In genomic region chr6:127518212-127518709, GRCh38 we compare ENCODE assay signal across 10 cellular contexts. TPM values are rescaled to one million over a fixed set of nuclear protein-coding genes. Genes with fewer than 3 reads are reported as not detected.
DNase-seq lines count a peak whose midpoint lies in the region; ATAC-seq, FAIRE-seq and TF ChIP-seq lines count a peak whose summit lies in the region.
"Had no signal": no experiment of that assay in that cellular context is flagged by ENCODE, and none has a peak within 500 bp of the region (broad histone marks: within the 10 kb centered on the region; RNA-seq: fewer than 3 reads in every experiment).

No MANE protein-coding gene starts in this region.

- peaks cover 0 to 9% of the 10 kb centered on the region in 2 experiments; a peak in 2 of 4 replicates for H3K79me2 ChIP-seq in H1 (ENCODE audit: control insufficient read depth in 1 of 2, insufficient read depth in 2 of 2, low read length in 2 of 2)

- no peak overlapping the region for H4K91ac ChIP-seq in H1 (replicated peaks; ENCODE audit: insufficient read length, low read length)

- TF ChIP-seq POLR2A in H1 (IDR thresholded peaks at IDR 0.05; ENCODE audit: control extremely low read depth in 1 of 2, low read depth in 2 of 2, low read length in 2 of 2) = no peak

- 4% methylated on average over 10 of the region's 10 CpGs; no CpG with 5 or more reads in 1 of the 2 experiments for WGBS in H1 (ENCODE audit: extremely low coverage in 1 of 2, insufficient coverage in 1 of 2, insufficient read length in 1 of 2, insufficient replicate concordance in 2 of 2, low coverage in 1 of 2, low lambda C conversion rate in 2 of 2, missing lambda C conversion rate in 1 of 2), 2 experiments

- peaks cover 0 to 13% (median 11%) of the 10 kb centered on the region in 4 experiments; a peak in 5 of 7 replicates for H3K27me3 ChIP-seq in H1 (replicated peaks in 1 of 4; ENCODE audit: control insufficient read depth in 3 of 4, extremely low read depth in 1 of 4, insufficient read depth in 3 of 4, low read length in 3 of 4)

- H3K79me1 ChIP-seq in H1 (ENCODE audit: low read depth, low read length) = no peaks in the 10 kb centered on the region

- no peak overlapping the region for H2AK5ac ChIP-seq in H1 (ENCODE audit: low read depth, low read length)

- no peak overlapping the region for H2BK20ac ChIP-seq in H1 (ENCODE audit: low read length)

- H4K20me1 ChIP-seq in H1 (replicated peaks in 1 of 2; ENCODE audit: control insufficient read depth in 1 of 2, insufficient read depth in 2 of 2, low read length in 2 of 2) = peaks cover 5 to 15% of the 10 kb centered on the region in 2 experiments

- peak overlapping the region; percentile 31 to 75 (median 61) for H3K9ac ChIP-seq in H1 (replicated peaks in 1 of 4; ENCODE audit: extremely low read depth in 1 of 4, low read depth in 3 of 4, low read length in 3 of 4)

- no peak overlapping the region for H3K27ac ChIP-seq in H1 (ENCODE audit: low read depth, low read length)

- no peak overlapping the region for H4K8ac ChIP-seq in H1 (ENCODE audit: extremely low read depth, insufficient read depth, low read length)

- CTCF ChIA-PET in activated CD4-positive, alpha-beta T cell treated with anti-CD3 and anti-CD28 coated beads for 36 hours (lab: Charles Lee) = interaction anchor here (1.2 to 7.5 kb wide), 7 partner anchors 9 to 98 kb away, joined by 3 to 82 read pairs (median 6); no protein-coding TSS in a partner anchor
- CTCF ChIA-PET in H1 (lab: Charles Lee; ENCODE audit: partially characterized antibody) = interaction anchor here (0.6 to 11.2 kb wide), 11 partner anchors 9 to 968 kb away, joined by 3 to 221 read pairs (median 4); partner anchors contain the start of gene KIAA0408

- H3K14ac ChIP-seq in H1 (ENCODE audit: insufficient read length) = no peak overlapping the region

- H2BK12ac ChIP-seq in H1 (ENCODE audit: low read depth, low read length) = no peak overlapping the region

- H3K4me2 ChIP-seq in H1 (ENCODE audit: insufficient read depth in 1 of 2, low read depth in 2 of 2, low read length in 2 of 2) = peak overlapping the region; percentile 79 to 86

- H3K4me3 Mint-ChIP-seq in activated CD4-positive, alpha-beta T cell treated with anti-CD3 and anti-CD28 coated beads for 36 hours = peak overlapping the region; percentile 72

- TF ChIP-seq CTCF in H1 (IDR thresholded peaks at IDR 0.05; ENCODE audit: control extremely low read depth in 1 of 3, insufficient read depth in 1 of 3, low read depth in 1 of 3, low read length in 3 of 3) (no peak), omental fat pad (IDR thresholded peaks at IDR 0.05) (no peak)

- no peaks in the 10 kb centered on the region for H3K36me3 Mint-ChIP-seq in activated CD4-positive, alpha-beta T cell treated with anti-CD3 and anti-CD28 coated beads for 36 hours (ENCODE audit: low read depth)

- peaks cover 19% of the 10 kb centered on the region; the same call in 1 of the 2 replicates for H3K23me2 ChIP-seq in H1 (ENCODE audit: low read depth, low read length)

- peaks cover 0 to 7% (median 3%) of the 10 kb centered on the region in 4 experiments; a peak in 4 of 7 replicates for H3K4me1 ChIP-seq in H1 (replicated peaks in 1 of 4; ENCODE audit: control insufficient read depth in 3 of 4, insufficient read depth in 4 of 4, low read length in 3 of 4)

- intact Hi-C loops in activated CD4-positive, alpha-beta T cell treated with anti-CD3 and anti-CD28 coated beads for 36 hours (cut with DNase I, micrococcal nuclease) = loop anchor here (5.0 kb wide), 3 partner anchors 96 to 216 kb away; partner anchors contain the start of gene ECHDC1 (in 1 of the 2)

- H3K9me3 Mint-ChIP-seq in activated CD4-positive, alpha-beta T cell treated with anti-CD3 and anti-CD28 coated beads for 36 hours (ENCODE audit: low read depth) = no peaks in the 10 kb centered on the region

- H4K5ac ChIP-seq in H1 (ENCODE audit: insufficient read length, low read depth, low read length) = no peak overlapping the region

- H3K27me3 Mint-ChIP-seq in activated CD4-positive, alpha-beta T cell treated with anti-CD3 and anti-CD28 coated beads for 36 hours = peaks cover 55% of the 10 kb centered on the region

- peak overlapping the region; percentile 87; the same call in 1 of the 2 replicates for H2BK5ac ChIP-seq in H1 (ENCODE audit: low read depth, low read length)

- peak overlapping the region; percentile 73; the same call in 1 of the 2 replicates for H2AFZ ChIP-seq in H1 (ENCODE audit: low read length)

- no peaks in the 10 kb centered on the region for H3K9me3 ChIP-seq in H1 (ENCODE audit: insufficient read depth in 2 of 2, low read depth in 1 of 2, low read length in 1 of 2)

- no peak overlapping the region for H3K4ac ChIP-seq in H1 (replicated peaks; ENCODE audit: insufficient read length, low read depth, low read length)

- H3K56ac ChIP-seq in H1 (replicated peaks; ENCODE audit: insufficient read length, low read depth, low read length) = no peak overlapping the region

- no peak overlapping the region for H3K23ac ChIP-seq in H1 (ENCODE audit: insufficient read length)

- FAIRE-seq in H1 (lab: Jason Lieb, UNC) = peak; percentile 70

- H3K36me3 ChIP-seq in H1 (ENCODE audit: control insufficient read depth in 2 of 4, insufficient read depth in 4 of 4, low read length in 3 of 4) = no peaks in the 10 kb centered on the region; a peak in 1 of 8 replicates

- peak; percentile 11 for DNase-seq in activated CD4-positive, alpha-beta T cell treated with anti-CD3 and anti-CD28 coated beads for 36 hours
- DNase-seq in activated CD4-positive, alpha-beta T cell treated with anti-CD3 and anti-CD28 coated beads for 1 hour = no peak
- DNase-seq in NCI-H526 (lab: John Stamatoyannopoulos, UW) (peak; percentile 27 to 34), H1 (ENCODE audit: low read depth in 1 of 2, low spot score in 2 of 2) (no peak), putamen (ENCODE audit: low spot score) (peak; percentile 29), dermis blood vessel endothelial cell (no peak), omental fat pad (ENCODE audit: low spot score) (no peak)
- no peak for DNase-seq in stimulated activated naive CD4-positive, alpha-beta T cell treated with Interleukin-2 at 50 U/mL for 16 hours (lab: John Stamatoyannopoulos, UW)
- DNase-seq: NK-92 treated with Interleukin-12 subunit alpha and Interleukin-12 subunit beta, amount 100 ng/mL, for 24 hours had no signal

- H3K4me3 ChIP-seq in H1 (ENCODE audit: extremely low read depth in 1 of 4, insufficient read depth in 2 of 4, low read depth in 3 of 4, low read length in 4 of 4) = peak overlapping the region; percentile 54 to 87 (median 82)

- H3K4me1 Mint-ChIP-seq in activated CD4-positive, alpha-beta T cell treated with anti-CD3 and anti-CD28 coated beads for 36 hours = peaks cover 40% of the 10 kb centered on the region

- H3K18ac ChIP-seq in H1 (ENCODE audit: extremely low read depth, low read length) = peak overlapping the region; percentile 55; the same call in 1 of the 2 replicates

- no peak overlapping the region for H2BK15ac ChIP-seq in H1 (ENCODE audit: low read length)

- no peak overlapping the region for H2BK120ac ChIP-seq in H1 (replicated peaks; ENCODE audit: low read depth, low read length)

- TF ChIP-seq RAD21 in H1 (IDR thresholded peaks at IDR 0.05 in 1 of 2, conservative IDR thresholded peaks at IDR 0.05 in 1 of 2; ENCODE audit: low read depth in 2 of 2, low read length in 2 of 2) = no peak

- ATAC-seq in activated CD4-positive, alpha-beta T cell treated with anti-CD3 and anti-CD28 coated beads for 36 hours = no peak
- no peak for ATAC-seq in omental fat pad (ENCODE audit: low FRiP score)

- TF ChIP-seq EP300 in H1 (IDR thresholded peaks at IDR 0.05; ENCODE audit: borderline replicate concordance in 1 of 2, low read depth in 2 of 2, low read length in 2 of 2) = no peak

- H3K27ac Mint-ChIP-seq in activated CD4-positive, alpha-beta T cell treated with anti-CD3 and anti-CD28 coated beads for 36 hours = peak overlapping the region; percentile 38

- POLR2A ChIA-PET in activated CD4-positive, alpha-beta T cell treated with anti-CD3 and anti-CD28 coated beads for 36 hours (lab: Charles Lee) = no interaction called here
- POLR2A ChIA-PET in H1 (lab: Charles Lee; ENCODE audit: partially characterized antibody) = interaction anchor here (0.8 to 2.6 kb wide), 2 partner anchors 34 to 252 kb away, joined by 3 to 8 read pairs; partner anchors contain the start of gene RNF146

TF ChIP-seq in H1, 55 proteins besides CTCF, POLR2A, EP300 and RAD21 (continues in another document):
- no peak for TF ChIP-seq TAF7 (optimal IDR thresholded peaks at IDR 0.05; ENCODE audit: borderline replicate concordance, low read depth, low read length)
- TF ChIP-seq SIX5 (IDR thresholded peaks at IDR 0.05; ENCODE audit: low read depth, low read length) = no peak
- no peak for TF ChIP-seq CEBPB (IDR thresholded peaks at IDR 0.05; ENCODE audit: low read depth, low read length)

RNA-seq across cellular contexts. Expression of gene C6orf58, which starts 58.7 kb away (rescaled TPM):
- total RNA-seq in activated CD4-positive, alpha-beta T cell treated with anti-CD3 and anti-CD28 coated beads for 36 hours = not detected
- not detected in 2 replicates for total RNA-seq in H1 (2021; fragmentation: NEBNext Ultra II Directional; extraction: Animal tissue kit (Norgen Biotek cat#: 25700))
- not detected in 2 replicates for polyA plus RNA-seq in H1 (2011; rRNA removed)
- not detected for polyA plus RNA-seq in H1 (2011; cell fraction: cytosol; rRNA removed)
- not detected for polyA plus RNA-seq in H1 (2011; cell fraction: nucleus; rRNA removed)
- 0.23 TPM in 1 of 4 replicates, not detected in the others for polyA plus RNA-seq in H1 (2012, experiment 1 of 2)
- polyA plus RNA-seq in H1 (2012, experiment 2 of 2) = not detected
- polyA plus RNA-seq in H1 (2013, experiment 1 of 2) = not detected
- polyA plus RNA-seq in H1 (2013, experiment 2 of 2) = not detected
- not detected in 2 replicates for polyA minus RNA-seq in H1 (2011; rRNA and poly(A)+ RNA removed)
- polyA minus RNA-seq in H1 (2011; cell fraction: cytosol; rRNA and poly(A)+ RNA removed) = not detected
- polyA minus RNA-seq in H1 (2011; cell fraction: nucleus; rRNA and poly(A)+ RNA removed) = not detected
- not detected in 2 replicates for total RNA-seq in dermis blood vessel endothelial cell
- total RNA-seq in omental fat pad = not detected
- total RNA-seq: H4 had no signal

RNA-seq across cellular contexts. Expression of gene KIAA0408, which starts 59.1 kb away (rescaled TPM):
- 1 to 10 TPM; 2.6 to 2.7 TPM for total RNA-seq in activated CD4-positive, alpha-beta T cell treated with anti-CD3 and anti-CD28 coated beads for 36 hours
- total RNA-seq in H1 (2021; fragmentation: NEBNext Ultra II Directional; extraction: Animal tissue kit (Norgen Biotek cat#: 25700)) = 9.2 and 10.8 TPM in 2 replicates
- 0.96 and 3.3 TPM in 2 replicates for polyA plus RNA-seq in H1 (2011; rRNA removed)
- polyA plus RNA-seq in H1 (2011; cell fraction: cytosol; rRNA removed) = 2.6 TPM
- 5.0 TPM for polyA plus RNA-seq in H1 (2011; cell fraction: nucleus; rRNA removed)
- polyA plus RNA-seq in H1 (2012, experiment 1 of 2) = 4.2 to 13.9 TPM (median 7.5 TPM) in 4 replicates
- 1.0 TPM for polyA plus RNA-seq in H1 (2012, experiment 2 of 2)
- polyA plus RNA-seq in H1 (2013, experiment 1 of 2) = 12.2 TPM
- polyA plus RNA-seq in H1 (2013, experiment 2 of 2) = 12.1 TPM
- 3.4 and 8.0 TPM in 2 replicates for polyA minus RNA-seq in H1 (2011; rRNA and poly(A)+ RNA removed)
- polyA minus RNA-seq in H1 (2011; cell fraction: cytosol; rRNA and poly(A)+ RNA removed) = 0.29 TPM
- 5.8 TPM for polyA minus RNA-seq in H1 (2011; cell fraction: nucleus; rRNA and poly(A)+ RNA removed)
- under 0.01 TPM in 1 of 2 replicates, not detected in the other for total RNA-seq in dermis blood vessel endothelial cell
- 10 to 100 TPM in 2 of 4 donors, 1 to 10 TPM in 2; 4.7 to 15.3 (median 9.0) TPM for total RNA-seq in omental fat pad

Comparison
In these comparisons a context has a peak if more than half of its experiments do, and no peak if none do; other contexts are left out.
1. DNase-seq: peak in activated CD4-positive, alpha-beta T cell treated with anti-CD3 and anti-CD28 coated beads for 36 hours (single experiment), NCI-H526 (2 of 2) and putamen (single experiment); none in activated CD4-positive, alpha-beta T cell treated with anti-CD3 and anti-CD28 coated beads for 1 hour (single experiment), H1 (0 of 2), stimulated activated naive CD4-positive, alpha-beta T cell treated with Interleukin-2 at 50 U/mL for 16 hours (single experiment), dermis blood vessel endothelial cell (single experiment) and omental fat pad (single experiment).